1 cellular context compared by ENCODE assay signal in the genomic region with DNA sequence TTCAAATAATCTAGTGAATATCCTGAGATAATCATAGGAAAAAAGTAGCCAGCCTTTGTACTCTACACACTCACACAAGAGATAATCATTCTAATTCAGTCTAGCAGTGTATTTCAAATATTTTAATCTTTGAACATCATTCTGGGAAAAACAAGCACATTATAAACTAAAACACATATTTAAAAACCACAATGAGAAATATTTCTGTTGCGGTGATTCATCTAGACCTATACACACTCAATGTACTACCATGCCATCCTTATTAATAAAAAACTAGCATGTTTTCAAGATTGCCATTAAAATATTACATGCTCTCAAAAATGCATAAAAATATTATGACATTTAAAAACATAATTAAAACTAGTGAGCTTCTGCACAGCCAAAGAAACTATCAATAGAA.
TF ChIP-seq lines count a peak whose summit lies in the region.

No MANE protein-coding gene starts in this region.

TF ChIP-seq in IMR-90, 13 proteins besides CTCF, POLR2A, EP300 and RAD21:
- TF ChIP-seq CEBPB (IDR thresholded peaks at IDR 0.05; ENCODE audit: low read depth, low read length) (no peak), BHLHE40 (IDR thresholded peaks at IDR 0.05; ENCODE audit: low read depth, low read length) (no peak), SMC3 (IDR thresholded peaks at IDR 0.05; ENCODE audit: low read depth, low read length) (no peak), RFX5 (IDR thresholded peaks at IDR 0.05; ENCODE audit: low read depth, low read length) (no peak), MAZ (IDR thresholded peaks at IDR 0.05; ENCODE audit: borderline replicate concordance, low read depth, low read length) (no peak), MAFK (IDR thresholded peaks at IDR 0.05; ENCODE audit: low read depth, low read length) (no peak), RCOR1 (IDR thresholded peaks at IDR 0.05; ENCODE audit: insufficient replicate concordance, low read length) (no peak), FOS (IDR thresholded peaks at IDR 0.05; ENCODE audit: low read depth, low read length) (no peak), CHD1 (IDR thresholded peaks at IDR 0.05; ENCODE audit: low read depth, low read length) (no peak), MXI1 (IDR thresholded peaks at IDR 0.05; ENCODE audit: borderline replicate concordance, low read depth, low read length) (no peak), NFE2L2 (IDR thresholded peaks at IDR 0.05; ENCODE audit: low read depth, low read length) (no peak)
- TF ChIP-seq, protein P1, sequence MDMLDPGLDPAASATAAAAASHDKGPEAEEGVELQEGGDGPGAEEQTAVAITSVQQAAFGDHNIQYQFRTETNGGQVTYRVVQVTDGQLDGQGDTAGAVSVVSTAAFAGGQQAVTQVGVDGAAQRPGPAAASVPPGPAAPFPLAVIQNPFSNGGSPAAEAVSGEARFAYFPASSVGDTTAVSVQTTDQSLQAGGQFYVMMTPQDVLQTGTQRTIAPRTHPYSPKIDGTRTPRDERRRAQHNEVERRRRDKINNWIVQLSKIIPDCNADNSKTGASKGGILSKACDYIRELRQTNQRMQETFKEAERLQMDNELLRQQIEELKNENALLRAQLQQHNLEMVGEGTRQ (IDR thresholded peaks at IDR 0.05; ENCODE audit: low read depth, low read length) = no peak
- TF ChIP-seq, protein P2, sequence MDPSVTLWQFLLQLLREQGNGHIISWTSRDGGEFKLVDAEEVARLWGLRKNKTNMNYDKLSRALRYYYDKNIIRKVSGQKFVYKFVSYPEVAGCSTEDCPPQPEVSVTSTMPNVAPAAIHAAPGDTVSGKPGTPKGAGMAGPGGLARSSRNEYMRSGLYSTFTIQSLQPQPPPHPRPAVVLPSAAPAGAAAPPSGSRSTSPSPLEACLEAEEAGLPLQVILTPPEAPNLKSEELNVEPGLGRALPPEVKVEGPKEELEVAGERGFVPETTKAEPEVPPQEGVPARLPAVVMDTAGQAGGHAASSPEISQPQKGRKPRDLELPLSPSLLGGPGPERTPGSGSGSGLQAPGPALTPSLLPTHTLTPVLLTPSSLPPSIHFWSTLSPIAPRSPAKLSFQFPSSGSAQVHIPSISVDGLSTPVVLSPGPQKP (IDR thresholded peaks at IDR 0.05; ENCODE audit: borderline replicate concordance, low read depth, low read length) = no peak
